29 cellular contexts compared by ENCODE assay signal in genomic region chr9:131226226-131226625, GRCh38.
"Had no signal": no experiment of that assay in that cellular context is flagged by ENCODE, and none has a peak within 500 bp of the region (broad histone marks: within the 10 kb centered on the region; RNA-seq: fewer than 3 reads in every experiment).

No MANE protein-coding gene starts in this region.

- H3K9ac ChIP-seq: neural progenitor cell had no signal

- H3K27me3 Mint-ChIP-seq: activated CD4-positive, alpha-beta memory T cell treated with anti-CD3 and anti-CD28 coated beads, Interleukin-2, amount 10 ng/mL, durations not matched to agents 7 days and 5 days; activated CD8-positive, alpha-beta memory T cell treated with anti-CD3 and anti-CD28 coated beads, Interleukin-2, amount 10 ng/mL, durations not matched to agents 7 days and 5 days; activated naive CD4-positive, alpha-beta T cell treated with anti-CD3 and anti-CD28 coated beads, Interleukin-2, amount 50 U/mL, for 24 hours; effector memory CD8-positive, alpha-beta T cell; naive B cell; stimulated activated memory B cell treated with anti-CD40 and anti-IgM and Interleukin-4, amounts not matched to agents 10 μg/mL and 1 μg/mL and 100 μg/mL, for 72 hours; T-cell had no signal

- H3K9me3 ChIP-seq: esophagus muscularis mucosa, gastrocnemius medialis, sigmoid colon, stomach, suprapubic skin, tibial nerve had no signal

- H3K4me1 Mint-ChIP-seq: neural progenitor cell had no signal

- DNase-seq: activated CD4-positive, alpha-beta memory T cell treated with anti-CD3 and anti-CD28 coated beads, Interleukin-2, amount 10 ng/mL, durations not matched to agents 7 days and 5 days; activated CD4-positive, alpha-beta T cell treated with anti-CD3 and anti-CD28 coated beads for 4 hours; activated CD4-positive, CD25-positive, alpha-beta regulatory T cell; activated CD8-positive, alpha-beta memory T cell treated with anti-CD3 and anti-CD28 coated beads, Interleukin-2, amount 10 ng/mL, durations not matched to agents 7 days and 5 days; activated effector memory CD4-positive, alpha-beta T cell treated with anti-CD3 and anti-CD28 coated beads, Interleukin-2, amount 50 U/mL, for 16 hours; activated T-cell treated with anti-CD3 and anti-CD28 coated beads for 4 hours; aorta; brain microvascular endothelial cell; central memory CD4-positive, alpha-beta T cell; dorsolateral prefrontal cortex; effector memory CD8-positive, alpha-beta T cell; gastrocnemius medialis; hypothalamus; mesenchymal stem cell; naive B cell; sigmoid colon; stimulated activated CD4-positive, alpha-beta T cell treated with anti-CD3 and anti-CD28 coated beads, Interleukin-15, amount 100 ng/mL, for 24 hours; stomach; T-cell had no signal

- H3K4me3 Mint-ChIP-seq: activated CD4-positive, alpha-beta memory T cell treated with anti-CD3 and anti-CD28 coated beads, Interleukin-2, amount 10 ng/mL, durations not matched to agents 7 days and 5 days; activated CD8-positive, alpha-beta memory T cell treated with anti-CD3 and anti-CD28 coated beads, Interleukin-2, amount 10 ng/mL, durations not matched to agents 7 days and 5 days; activated naive CD4-positive, alpha-beta T cell treated with anti-CD3 and anti-CD28 coated beads, Interleukin-2, amount 50 U/mL, for 24 hours; effector memory CD8-positive, alpha-beta T cell; neural progenitor cell; stimulated activated memory B cell treated with anti-CD40 and anti-IgM and Interleukin-4, amounts not matched to agents 10 μg/mL and 1 μg/mL and 100 μg/mL, for 72 hours; T-cell had no signal

- H3K9me3 Mint-ChIP-seq: activated CD4-positive, alpha-beta memory T cell treated with anti-CD3 and anti-CD28 coated beads, Interleukin-2, amount 10 ng/mL, durations not matched to agents 7 days and 5 days; activated naive CD4-positive, alpha-beta T cell treated with anti-CD3 and anti-CD28 coated beads, Interleukin-2, amount 50 U/mL, for 24 hours; effector memory CD8-positive, alpha-beta T cell; naive B cell; neural progenitor cell; stimulated activated memory B cell treated with anti-CD40 and anti-IgM and Interleukin-4, amounts not matched to agents 10 μg/mL and 1 μg/mL and 100 μg/mL, for 72 hours; T-cell had no signal

- H3K27me3 ChIP-seq: brain microvascular endothelial cell, dorsolateral prefrontal cortex, esophagus muscularis mucosa, gastrocnemius medialis, neural progenitor cell, sigmoid colon, stomach, suprapubic skin, tibial nerve had no signal

- H3K27ac ChIP-seq: brain microvascular endothelial cell, dorsolateral prefrontal cortex, esophagus muscularis mucosa, gastrocnemius medialis, neural progenitor cell, sigmoid colon, stomach, suprapubic skin, tibial nerve had no signal

- H3K27ac Mint-ChIP-seq: activated CD4-positive, alpha-beta memory T cell treated with anti-CD3 and anti-CD28 coated beads, Interleukin-2, amount 10 ng/mL, durations not matched to agents 7 days and 5 days; activated CD8-positive, alpha-beta memory T cell treated with anti-CD3 and anti-CD28 coated beads, Interleukin-2, amount 10 ng/mL, durations not matched to agents 7 days and 5 days; activated naive CD4-positive, alpha-beta T cell treated with anti-CD3 and anti-CD28 coated beads, Interleukin-2, amount 50 U/mL, for 24 hours; neural progenitor cell; stimulated activated memory B cell treated with anti-CD40 and anti-IgM and Interleukin-4, amounts not matched to agents 10 μg/mL and 1 μg/mL and 100 μg/mL, for 72 hours; T-cell had no signal

- ATAC-seq: activated CD8-positive, alpha-beta memory T cell treated with anti-CD3 and anti-CD28 coated beads, Interleukin-2, amount 10 ng/mL, durations not matched to agents 7 days and 5 days; effector memory CD8-positive, alpha-beta T cell; gastrocnemius medialis; stimulated activated memory B cell treated with anti-CD40 and anti-IgM and Interleukin-4, amounts not matched to agents 10 μg/mL and 1 μg/mL and 100 μg/mL, for 72 hours; T-cell had no signal

- H3K4me3 ChIP-seq: dorsolateral prefrontal cortex, esophagus muscularis mucosa, gastrocnemius medialis, neural progenitor cell, sigmoid colon, smooth muscle cell, stomach, suprapubic skin, tibial nerve had no signal

- H3K36me3 ChIP-seq: brain microvascular endothelial cell, neural progenitor cell had no signal

- H2AFZ ChIP-seq: neural progenitor cell had no signal

- H3K4me2 ChIP-seq: neural progenitor cell, smooth muscle cell had no signal

- FAIRE-seq: colon, islet of Langerhans, urothelium cell line had no signal
